Comparison of ENCODE assay signal across 8 cellular contexts in the genomic region with DNA sequence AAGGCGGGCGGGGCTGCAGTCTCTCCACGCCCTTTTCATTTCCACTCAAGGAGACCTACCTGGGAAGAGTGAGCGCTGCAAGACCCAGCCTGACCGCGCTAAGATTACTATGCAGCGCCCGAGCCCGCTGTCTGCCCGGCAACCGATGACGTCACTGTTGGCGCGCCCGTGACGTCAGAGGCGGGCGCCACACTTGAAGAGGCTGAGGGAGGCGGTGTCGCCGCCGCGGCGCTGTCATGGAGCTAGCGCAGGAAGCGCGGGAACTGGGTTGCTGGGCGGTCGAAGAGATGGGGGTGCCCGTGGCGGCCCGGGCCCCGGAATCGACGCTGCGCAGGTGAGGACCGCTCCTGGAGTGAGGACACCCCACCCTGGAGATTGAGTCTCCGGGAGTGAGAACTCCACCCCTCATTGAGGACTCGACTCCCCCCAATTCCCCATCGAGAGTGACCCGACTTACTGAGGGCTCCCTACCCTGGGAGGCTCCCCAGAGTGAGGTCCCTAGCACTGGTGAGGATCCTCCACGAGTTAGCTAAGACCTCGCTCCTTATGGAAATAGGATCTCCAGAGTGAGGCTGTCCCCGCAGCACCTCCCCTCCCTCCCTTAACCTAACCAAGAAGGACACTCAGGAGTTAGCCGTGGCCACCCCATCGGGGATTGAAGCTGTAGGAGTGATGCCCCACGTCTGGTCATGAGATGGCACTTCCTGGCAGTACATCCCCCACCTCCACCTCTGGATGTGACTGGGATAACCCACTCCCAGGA. TPM values are rescaled to one million over a fixed set of nuclear protein-coding genes. Genes with fewer than 3 reads are reported as not detected.
DNase-seq lines count a peak whose midpoint lies in the region; ATAC-seq and TF ChIP-seq lines count a peak whose summit lies in the region.

A gene with protein sequence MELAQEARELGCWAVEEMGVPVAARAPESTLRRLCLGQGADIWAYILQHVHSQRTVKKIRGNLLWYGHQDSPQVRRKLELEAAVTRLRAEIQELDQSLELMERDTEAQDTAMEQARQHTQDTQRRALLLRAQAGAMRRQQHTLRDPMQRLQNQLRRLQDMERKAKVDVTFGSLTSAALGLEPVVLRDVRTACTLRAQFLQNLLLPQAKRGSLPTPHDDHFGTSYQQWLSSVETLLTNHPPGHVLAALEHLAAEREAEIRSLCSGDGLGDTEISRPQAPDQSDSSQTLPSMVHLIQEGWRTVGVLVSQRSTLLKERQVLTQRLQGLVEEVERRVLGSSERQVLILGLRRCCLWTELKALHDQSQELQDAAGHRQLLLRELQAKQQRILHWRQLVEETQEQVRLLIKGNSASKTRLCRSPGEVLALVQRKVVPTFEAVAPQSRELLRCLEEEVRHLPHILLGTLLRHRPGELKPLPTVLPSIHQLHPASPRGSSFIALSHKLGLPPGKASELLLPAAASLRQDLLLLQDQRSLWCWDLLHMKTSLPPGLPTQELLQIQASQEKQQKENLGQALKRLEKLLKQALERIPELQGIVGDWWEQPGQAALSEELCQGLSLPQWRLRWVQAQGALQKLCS (plus strand): TSS at position 177 of the 763 bp plus-strand sequence. CDS start 60 bp downstream, at position 237.

- H3K4me3 ChIP-seq in spleen: peak within 1 kb of the TSS; percentile 62 to 77 (median 69)

- WGBS in spleen, 5 donors: 0 to 1% (median 1%) methylated on average over 8 to 47 of the region's 47 CpGs

- peaks cover 0 to 6% (median 2%) of the 10 kb centered on the region in 6 donors for H3K9me3 Mint-ChIP-seq in immature natural killer cell

- peak within 1 kb of the TSS; percentile 64 to 89 (median 88) for H3K27ac Mint-ChIP-seq in immature natural killer cell

- H3K4me1 ChIP-seq in spleen: peaks cover 7 to 40% (median 27%) of the 10 kb centered on the region in 6 donors

- peaks cover 0 to 32% (median 15%) of the 10 kb centered on the region in 6 donors for H3K36me3 ChIP-seq in spleen

- H3K27me3 Mint-ChIP-seq in immature natural killer cell (ENCODE audit: low read depth in 3 of 3): peaks cover 3 to 6% (median 3%) of the 10 kb centered on the region in 3 donors

- peak within 1 kb of the TSS; percentile 83 to 92 (median 87) for H3K4me3 Mint-ChIP-seq in immature natural killer cell

- H3K36me3 Mint-ChIP-seq in immature natural killer cell: peaks cover 5 to 8% (median 7%) of the 10 kb centered on the region in 3 donors

- peak within 1 kb of the TSS; percentile 37 to 88 (median 78) for H3K27ac ChIP-seq in spleen

- no peaks in the 10 kb centered on the region for H3K27me3 ChIP-seq in spleen (replicated peaks in 1 of 7)

- peak in 6 of 11 experiments; percentile 13 to 42 (median 28) for TF ChIP-seq CTCF in spleen (IDR thresholded peaks at IDR 0.05 in 8 of 11, conservative IDR thresholded peaks at IDR 0.05 in 3 of 11)

- intact Hi-C loops in spleen (cut with DNase I; ENCODE audit: low total_unique reads): no loop called here

- H3K4me1 Mint-ChIP-seq in immature natural killer cell: peaks cover 12 to 17% of the 10 kb centered on the region in 2 donors

- H3K9me3 ChIP-seq in spleen: peaks cover 0 to 11% (median 7%) of the 10 kb centered on the region in 8 donors

- TF ChIP-seq POLR2A in spleen (IDR thresholded peaks at IDR 0.05): peak in 1 of 3 donors; percentile 86

- DNase-seq in AG08396 (ENCODE audit: low spot score): peak; percentile 97
- DNase-seq in NCI-H446 (lab: John Stamatoyannopoulos, UW): peak; percentile 83 to 98
- DNase-seq in activated CD4-positive, CD25-positive, alpha-beta regulatory T cell (lab: John Stamatoyannopoulos, UW): peak; percentile 82 to 93 (median 89)
- peak; percentile 93 for DNase-seq in central memory CD4-positive, alpha-beta T cell
- peak; percentile 93 to 95 (median 95) for DNase-seq in immature natural killer cell
- DNase-seq in spleen: peak; percentile 97

- ATAC-seq in GM19023 (IDR thresholded peaks at IDR 0.05; ENCODE audit: unreplicated experiment) (peak; percentile 89), HG03280 (IDR thresholded peaks at IDR 0.05; ENCODE audit: unreplicated experiment) (peak; percentile 87)

RNA-seq across cellular contexts. Expression of the gene that starts here (rescaled TPM):
- polyA plus RNA-seq in immature natural killer cell: 1 to 10 TPM in 2 of 3 donors, under 1 TPM in 1; 0.98 to 7.5 (median 6.0) TPM
- total RNA-seq in spleen: 10 to 100 TPM; 10.3 to 24.4 (median 17.7) TPM
- polyA plus RNA-seq in spleen: 10 to 100 TPM; 12.4 to 23.8 (median 23.1) TPM

Comparison
In these comparisons a context has a peak if more than half of its experiments do, and no peak if none do; other contexts are left out.
1. Peak in every context shown above with its lines: DNase-seq, ATAC-seq, H3K4me3 ChIP-seq and H3K27ac ChIP-seq.